9 cellular contexts compared by ENCODE assay signal in the genomic region with DNA sequence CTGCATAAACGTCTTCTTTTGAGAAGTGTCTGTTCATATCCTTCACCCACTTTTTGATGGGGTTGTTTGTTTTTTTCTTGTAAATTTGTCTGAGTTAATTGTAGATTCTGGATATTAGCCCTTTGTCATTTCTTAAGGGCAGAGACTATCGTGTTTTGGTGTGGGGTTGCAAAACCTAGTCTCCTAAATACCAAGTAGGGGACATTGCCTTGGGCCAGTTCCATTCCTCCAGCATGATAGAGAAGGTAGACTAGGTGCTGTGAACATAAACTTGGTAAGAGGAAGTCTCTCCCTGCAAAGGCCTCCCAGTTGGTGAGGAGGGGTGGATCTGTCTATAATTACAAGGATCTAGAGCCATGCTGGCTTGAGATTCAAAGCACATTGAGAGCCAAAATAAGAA.
"Had no signal": no experiment of that assay in that cellular context is flagged by ENCODE, and none has a peak within 500 bp of the region (broad histone marks: within the 10 kb centered on the region; RNA-seq: fewer than 3 reads in every experiment).

No MANE protein-coding gene starts in this region.

- ATAC-seq: HCT116, HepG2 had no signal

- H3K4me1 ChIP-seq: HAP-1 had no signal

- H3K27ac Mint-ChIP-seq: HFFc6 had no signal

- H3K27me3 Mint-ChIP-seq: IgD-negative memory B cell had no signal

- H3K36me3 Mint-ChIP-seq: IgD-negative memory B cell had no signal

- H2AFZ ChIP-seq: GM23248 had no signal

- H3K9ac ChIP-seq: GM23248 had no signal

- H3K4me3 ChIP-seq: GM23248, HAP-1 had no signal

- H3K27ac ChIP-seq: GM23248, HL-60 had no signal

- DNase-seq: GM23248, GOT3, H7, HFFc6 had no signal

- H3K4me3 Mint-ChIP-seq: HFFc6, IgD-negative memory B cell had no signal

- H3K9me3 ChIP-seq: HAP-1 had no signal

- H3K36me3 ChIP-seq: HAP-1 had no signal
